In genomic region chr7:87941138-87941537, GRCh38 we compare ENCODE assay signal across 10 cellular contexts.
"Had no signal": no experiment of that assay in that cellular context is flagged by ENCODE, and none has a peak within 500 bp of the region (broad histone marks: within the 10 kb centered on the region; RNA-seq: fewer than 3 reads in every experiment).

No MANE protein-coding gene starts in this region.

- H3K4me3 ChIP-seq: GM23338 had no signal

- H3K27ac Mint-ChIP-seq: GM23338, H9, HFFc6, IgD-negative memory B cell had no signal

- ATAC-seq: GM23338, HepG2 had no signal

- H3K9me3 Mint-ChIP-seq: GM23338, H9, HFFc6, IgD-negative memory B cell had no signal

- H3K27ac ChIP-seq: HL-60 had no signal

- H3K4me1 Mint-ChIP-seq: GM23338, H9 had no signal

- H3K27me3 Mint-ChIP-seq: IgD-negative memory B cell had no signal

- FAIRE-seq: H1, H54, HepG2 had no signal

- H3K4me3 Mint-ChIP-seq: GM23338, H9, HFFc6, IgD-negative memory B cell had no signal

- DNase-seq: H9, HCEC 1CT, HFFc6, KBM-7 had no signal
